ENCODE assay signal across 8 cellular contexts in genomic region chr5:122101636-122102285, GRCh38.
DNase-seq lines count a peak whose midpoint lies in the region; ATAC-seq and TF ChIP-seq lines count a peak whose summit lies in the region.

No MANE protein-coding gene starts in this region.

- H3K4me1 ChIP-seq in Loucy (ENCODE audit: insufficient read depth, low read length, poor library complexity, severe bottlenecking): no peaks in the 10 kb centered on the region

- no peaks in the 10 kb centered on the region for H3K9me3 ChIP-seq in Loucy (ENCODE audit: insufficient read depth, low read depth, low read length)

- no peaks in the 10 kb centered on the region for H4K20me1 ChIP-seq in Loucy (ENCODE audit: insufficient read depth, low read length, poor library complexity, severe bottlenecking)

- H2AFZ ChIP-seq in Loucy (ENCODE audit: low read length): no peak overlapping the region

- no peaks in the 10 kb centered on the region for H3K27me3 ChIP-seq in Loucy (ENCODE audit: insufficient read depth, low read length, poor library complexity, severe bottlenecking)

- H3K9ac ChIP-seq in Loucy (ENCODE audit: low read depth, low read length, poor library complexity, severe bottlenecking): no peak overlapping the region

- H3K36me3 ChIP-seq in Loucy (ENCODE audit: insufficient read depth, low read length): no peaks in the 10 kb centered on the region

- H3K4me3 ChIP-seq in Loucy (ENCODE audit: low read length, poor library complexity, severe bottlenecking) (no peak overlapping the region), WI38 (ENCODE audit: low read depth, low read length) (no peak overlapping the region)

- peak; percentile 79 for ATAC-seq in GM21526 (IDR thresholded peaks at IDR 0.05; ENCODE audit: low FRiP score, unreplicated experiment)
- ATAC-seq in GM18861 (IDR thresholded peaks at IDR 0.05; ENCODE audit: unreplicated experiment): no peak

- H3K9me2 ChIP-seq in Loucy (replicated peaks; ENCODE audit: low read depth, low read length): no peaks in the 10 kb centered on the region

- no peak overlapping the region for H3K4me2 ChIP-seq in Loucy (ENCODE audit: low read depth, low read length, poor library complexity, severe bottlenecking)

- no peaks in the 10 kb centered on the region for H3K79me2 ChIP-seq in Loucy (ENCODE audit: insufficient read depth, low read length)

- H3F3A ChIP-seq in Loucy (ENCODE audit: low read depth): no peaks in the 10 kb centered on the region

- TF ChIP-seq CTCF in Loucy (conservative IDR thresholded peaks at IDR 0.05; ENCODE audit: low read length) (peak; percentile 57), WI38 (IDR thresholded peaks at IDR 0.05; ENCODE audit: low read depth, low read length) (peak; percentile 38; the same call in 1 of the 2 replicates)

- DNase-seq in EH (ENCODE audit: low read depth): peak; percentile 71
- peak; percentile 36 for DNase-seq in kidney glomerular epithelial cell (lab: John Stamatoyannopoulos, UW)
- no peak for DNase-seq in nucleus accumbens (lab: John Stamatoyannopoulos, UW)
- DNase-seq in NCI-H187 (lab: John Stamatoyannopoulos, UW): no peak

Comparison
In these comparisons a context has a peak if more than half of its experiments do, and no peak if none do; other contexts are left out.
1. DNase-seq: peak in EH (single experiment) and kidney glomerular epithelial cell (single experiment); none in nucleus accumbens (0 of 56) and NCI-H187 (0 of 2).